Comparison of ENCODE assay signal across 8 cellular contexts in genomic region chr7:128476402-128477335, GRCh38. TPM values are rescaled to one million over a fixed set of nuclear protein-coding genes. Genes with fewer than 3 reads are reported as not detected.
A peak's percentile ranks its signal among the peaks of the same experiment; 100 is the strongest.
DNase-seq lines count a peak whose midpoint lies in the region; ATAC-seq, FAIRE-seq and TF ChIP-seq lines count a peak whose summit lies in the region.
"Not testable (repeated sequence)": the region's sequence is repeated elsewhere in the genome, so short reads cannot be mapped to it uniquely, and the experiment has no call there.

METTL2B (plus strand) TSS chr7:128476748; CDS start chr7:128476766, 18 bp downstream.

- H3K4me3 ChIP-seq in HepG2 (replicated peaks in 1 of 3; ENCODE audit: insufficient read depth in 1 of 3, low read depth in 2 of 3, low read length in 3 of 3) = peak within 1 kb of the TSS; percentile 68 to 87 (median 82)

- peak within 1 kb of the TSS; percentile 23 for H2AFZ ChIP-seq in HepG2 (ENCODE audit: low read length)

- WGBS in HepG2 (ENCODE audit: low lambda C conversion rate) = 3% methylated on average over 34 of the region's 62 CpGs

- H3K4me1 ChIP-seq in HepG2 (ENCODE audit: insufficient read depth, low read length) = peaks cover 16% of the 10 kb centered on the region

- TF ChIP-seq CTCF in C4-2B (conservative IDR thresholded peaks at IDR 0.05) = not testable (repeated sequence)
- peak; percentile 77 for TF ChIP-seq CTCF in HepG2 (CRISPR knock-in tag; IDR thresholded peaks at IDR 0.05)

- peaks cover 4 to 15% of the 10 kb centered on the region in 2 experiments; a peak in 3 of 5 replicates for H3K36me3 ChIP-seq in HepG2 (replicated peaks in 1 of 2; ENCODE audit: control insufficient read depth in 1 of 2, insufficient read depth in 2 of 2, low read length in 2 of 2)

- not testable (repeated sequence) for H4K20me1 ChIP-seq in HepG2 (ENCODE audit: insufficient read depth, low read length)

- FAIRE-seq in HepG2 (lab: Jason Lieb, UNC) = peak; percentile 48

- not testable (repeated sequence) for H3K9me3 ChIP-seq in HepG2 (ENCODE audit: low read length)

- H3K27me3 ChIP-seq in HepG2 (ENCODE audit: control insufficient read depth in 1 of 2, insufficient read depth in 2 of 2, low read length in 2 of 2) = not testable (repeated sequence)

- not testable (repeated sequence) for BruUV-seq in HepG2 (replicated peaks; lab: Mats Ljungman, UMichigan)

- ATAC-seq in GM19351 (IDR thresholded peaks at IDR 0.05; ENCODE audit: unreplicated experiment) (peak; percentile 93), HG03521 (IDR thresholded peaks at IDR 0.05; ENCODE audit: unreplicated experiment) (peak; percentile 92), HepG2 (peak; percentile 94)

- TF ChIP-seq RAD21 in HepG2 (CRISPR knock-in tag; IDR thresholded peaks at IDR 0.05) = peak; percentile 38; the same call in 1 of the 2 replicates

- in situ Hi-C loops in HepG2 (cut with HindIII; ENCODE audit: extremely low pct_ligation_motif_present, low pct_unique_long_range_greater_than_20kb) = not testable (repeated sequence)

- peaks cover 13% of the 10 kb centered on the region for H3K79me2 ChIP-seq in HepG2 (ENCODE audit: insufficient read depth, low read length)

- peak; percentile 98 for DNase-seq in NCI-H69 (lab: John Stamatoyannopoulos, UW)
- DNase-seq in activated CD4-positive, alpha-beta T cell treated with anti-CD3 and anti-CD28 coated beads, Interleukin-2, amount 50 U/mL, for 1 hour = peak; percentile 85
- peak; percentile 96 for DNase-seq in dermis blood vessel endothelial cell
- DNase-seq in HepG2 (ENCODE audit: low spot score) = peak; percentile 95
- peak; percentile 93 for DNase-seq in stimulated activated CD4-positive, alpha-beta T cell treated with anti-CD3 and anti-CD28 coated beads, Interleukin-4, amount 100 ng/mL, for 24 hours

- CTCF ChIA-PET in HepG2 (lab: Yijun Ruan, JAX; ENCODE audit: low intra/inter-chr PET ratio, low total read pairs) = not testable (repeated sequence)

- peak within 1 kb of the TSS; percentile 80 for H3K4me2 ChIP-seq in HepG2 (ENCODE audit: low read depth, low read length)

- POLR2A ChIA-PET in HepG2 (lab: Yijun Ruan, JAX) = interaction anchor here (1.4 kb wide), 1 partner anchor 21 kb away, joined by 4 read pairs; the partner anchor contains the start of gene HILPDA

- TF ChIP-seq EP300 in HepG2 (IDR thresholded peaks at IDR 0.05; ENCODE audit: low read depth in 2 of 2, low read length in 2 of 2); HepG2 (CRISPR knock-in tag; IDR thresholded peaks at IDR 0.05; ENCODE audit: borderline replicate concordance): not testable (repeated sequence)

- intact Hi-C loops in HepG2 (cut with micrococcal nuclease; ENCODE audit: unreplicated experiment) = loop anchor here (5.0 kb wide), 1 partner anchor 56 kb away; no protein-coding TSS in a partner anchor

- H3K27ac ChIP-seq in C4-2B (peak within 1 kb of the TSS; percentile 79), HepG2 (ENCODE audit: extremely low read length, insufficient read depth, low read length) (peak within 1 kb of the TSS; percentile 79)

- TF ChIP-seq POLR2A in HepG2 (IDR thresholded peaks at IDR 0.05; ENCODE audit: insufficient read depth in 1 of 2, low read depth in 2 of 2, low read length in 2 of 2) = peak; percentile 66 to 75; a peak in 3 of 4 replicates

- peak within 1 kb of the TSS; percentile 84 for H3K9ac ChIP-seq in HepG2 (ENCODE audit: insufficient read depth, low read depth, low read length)

TF ChIP-seq in HepG2, 621 proteins besides CTCF, POLR2A, EP300 and RAD21 (continues in another document):
- TF ChIP-seq ZNF232 (CRISPR knock-in tag; IDR thresholded peaks at IDR 0.05; ENCODE audit: borderline replicate concordance) (0 out of 2 replicates have a peak, but pooled peaks have one; percentile 45), HNF1B (CRISPR knock-in tag; IDR thresholded peaks at IDR 0.05) (peak; percentile 77; the same call in 1 of the 2 replicates), GMEB1 (CRISPR knock-in tag; IDR thresholded peaks at IDR 0.05; ENCODE audit: borderline replicate concordance) (peak; percentile 78; the same call in 1 of the 2 replicates), GFI1 (CRISPR knock-in tag; IDR thresholded peaks at IDR 0.05; ENCODE audit: borderline replicate concordance) (peak; percentile 51; the same call in 1 of the 2 replicates), MXI1 (IDR thresholded peaks at IDR 0.05; ENCODE audit: borderline replicate concordance, low read depth, low read length) (peak; percentile 75; the same call in 1 of the 3 replicates), SPEN (CRISPR knock-in tag; IDR thresholded peaks at IDR 0.05; ENCODE audit: low read depth) (peak; percentile 94), ZNF678 (CRISPR knock-in tag; IDR thresholded peaks at IDR 0.05) (peak; percentile 69; the same call in 1 of the 2 replicates), GATAD2A (CRISPR knock-in tag; IDR thresholded peaks at IDR 0.05) (peak; percentile 32; the same call in 1 of the 2 replicates), HNRNPL (IDR thresholded peaks at IDR 0.05; ENCODE audit: low read depth, low read length) (0 out of 2 replicates have a peak, but pooled peaks have one; percentile 43), ATF7-NPFF (CRISPR knock-in tag; IDR thresholded peaks at IDR 0.05; ENCODE audit: low read depth) (peak; percentile 71), SP4 (CRISPR knock-in tag; IDR thresholded peaks at IDR 0.05) (peak; percentile 78), MAZ (CRISPR knock-in tag; IDR thresholded peaks at IDR 0.05; ENCODE audit: low read depth) (peak; percentile 56; the same call in 1 of the 2 replicates), SP2 (CRISPR knock-in tag; IDR thresholded peaks at IDR 0.05) (peak; percentile 47; the same call in 1 of the 2 replicates)
- TF ChIP-seq MAZ (IDR thresholded peaks at IDR 0.05; ENCODE audit: borderline replicate concordance, low read depth, low read length) = not testable (repeated sequence)

RNA-seq across cellular contexts. Expression of gene METTL2B, which starts in this region (rescaled TPM):
- 27.7 and 29.7 TPM in 2 replicates for total RNA-seq in dermis blood vessel endothelial cell
- 33.1 and 40.1 TPM in 2 replicates for total RNA-seq in HepG2 (2016; rRNA removed; fragmentation: Illumina TruSeq; extraction: Trizol)
- total RNA-seq in HepG2 (2016; cell fraction: cytosol; rRNA removed; fragmentation: Illumina TruSeq; extraction: Trizol; ENCODE audit: low read depth) = 6.7 and 7.5 TPM in 2 replicates
- total RNA-seq in HepG2 (2016; cell fraction: insoluble cytoplasmic fraction; rRNA removed; fragmentation: Illumina TruSeq; extraction: Trizol) = 38.6 and 39.4 TPM in 2 replicates
- 10.1 and 11.9 TPM in 2 replicates for total RNA-seq in HepG2 (2016; cell fraction: membrane; rRNA removed; fragmentation: Illumina TruSeq; extraction: Trizol)
- total RNA-seq in HepG2 (2016; cell fraction: nucleus; rRNA removed; fragmentation: Illumina TruSeq; extraction: Trizol) = 31.5 and 32.5 TPM in 2 replicates
- 15.5 and 17.4 TPM in 2 replicates for polyA plus RNA-seq in HepG2 (2011; rRNA removed)
- 8.4 and 12.3 TPM in 2 replicates for polyA plus RNA-seq in HepG2 (2011; cell fraction: cytosol; rRNA removed)
- 7.7 and 10.8 TPM in 2 replicates for polyA plus RNA-seq in HepG2 (2011; cell fraction: nucleus; rRNA removed)
- 11.3 TPM in 2 replicates for polyA plus RNA-seq in HepG2 (2012)
- 4.4 and 5.8 TPM in 2 replicates for polyA plus RNA-seq in HepG2 (2016; cell fraction: cytosol; fragmentation: Illumina TruSeq; extraction: Trizol; ENCODE audit: low read depth)
- polyA plus RNA-seq in HepG2 (2016; cell fraction: insoluble cytoplasmic fraction; fragmentation: Illumina TruSeq; extraction: Trizol; ENCODE audit: low read depth) = 26.3 and 32.1 TPM in 2 replicates
- 5.4 and 10.5 TPM in 2 replicates for polyA plus RNA-seq in HepG2 (2016; cell fraction: membrane; fragmentation: Illumina TruSeq; extraction: Trizol; ENCODE audit: low read depth)
- 29.3 and 39.8 TPM in 2 replicates for polyA plus RNA-seq in HepG2 (2016; cell fraction: nucleus; fragmentation: Illumina TruSeq; extraction: Trizol; ENCODE audit: insufficient read depth, low read depth)
- polyA minus RNA-seq in HepG2 (2011; rRNA and poly(A)+ RNA removed; ENCODE audit: low replicate concordance) = 13.1 and 35.5 TPM in 2 replicates
- 10.6 and 11.3 TPM in 2 replicates for polyA minus RNA-seq in HepG2 (2011; cell fraction: cytosol; rRNA and poly(A)+ RNA removed)
- polyA minus RNA-seq in HepG2 (2011; cell fraction: nucleus; rRNA and poly(A)+ RNA removed) = 36.1 and 39.4 TPM in 2 replicates

Comparison
In these comparisons a context has a peak if more than half of its experiments do, and no peak if none do; other contexts are left out.
1. Peak in every context shown above with its lines: DNase-seq, ATAC-seq, H3K4me3 ChIP-seq and H3K27ac ChIP-seq.